In genomic region chr2:15693926-15694588, GRCh38 we compare ENCODE assay signal across 19 cellular contexts.
DNase-seq lines count a peak whose midpoint lies in the region; ATAC-seq, FAIRE-seq and TF ChIP-seq lines count a peak whose summit lies in the region.
"Had no signal": no experiment of that assay in that cellular context is flagged by ENCODE, and none has a peak within 500 bp of the region (broad histone marks: within the 10 kb centered on the region; RNA-seq: fewer than 3 reads in every experiment).

No MANE protein-coding gene starts in this region.

- TF ChIP-seq CTCF in glutamatergic neuron (IDR thresholded peaks at IDR 0.05; ENCODE audit: partially characterized antibody, unreplicated experiment) (no peak), pancreas (IDR thresholded peaks at IDR 0.05) (no peak), Caco-2 (IDR thresholded peaks at IDR 0.05; ENCODE audit: insufficient read depth in 1 of 2, low read depth in 1 of 2, low read length in 1 of 2, severe bottlenecking in 1 of 2, unreplicated experiment in 1 of 2) (no peak)

- H3K4me1 Mint-ChIP-seq in glutamatergic neuron (ENCODE audit: low read depth, unreplicated experiment) (peaks cover 28% of the 10 kb centered on the region), Caco-2 (ENCODE audit: low read depth, unreplicated experiment) (no peaks in the 10 kb centered on the region)

- peaks cover 2% of the 10 kb centered on the region for H3K27me3 Mint-ChIP-seq in glutamatergic neuron (ENCODE audit: unreplicated experiment)
- H3K27me3 Mint-ChIP-seq in Caco-2 (ENCODE audit: insufficient read depth, unreplicated experiment), result no peaks in the 10 kb centered on the region

- FAIRE-seq in pancreas (lab: Jason Lieb, UNC), result no peak

- H3K27ac Mint-ChIP-seq in glutamatergic neuron (ENCODE audit: unreplicated experiment) (peak overlapping the region; percentile 86), Caco-2 (ENCODE audit: unreplicated experiment) (no peak overlapping the region)
- H3K27ac Mint-ChIP-seq: HFFc6 had no signal

- no peak overlapping the region for H3K27ac ChIP-seq in pancreas
- H3K27ac ChIP-seq: KMS-11 had no signal

- BruUV-seq in Caco-2 (replicated peaks; lab: Mats Ljungman, UMichigan), result no TSS peak

- H3K4me3 ChIP-seq in H7 (ENCODE audit: insufficient read depth, low read depth, low read length) (no peak overlapping the region), pancreas (no peak overlapping the region), Caco-2 (ENCODE audit: low read depth, low read length) (no peak overlapping the region)

- CTCF ChIA-PET in Caco-2 (lab: Charles Lee), result no interaction called here

- H3K9me3 Mint-ChIP-seq in glutamatergic neuron (ENCODE audit: unreplicated experiment) (peaks cover 4% of the 10 kb centered on the region), Caco-2 (ENCODE audit: unreplicated experiment) (no peaks in the 10 kb centered on the region)

- H3K36me3 ChIP-seq in H7 (replicated peaks; ENCODE audit: control insufficient read depth, insufficient read depth, low read length) (no peaks in the 10 kb centered on the region), pancreas (no peaks in the 10 kb centered on the region), Caco-2 (ENCODE audit: control insufficient read depth, insufficient read depth, low read length) (no peaks in the 10 kb centered on the region)

- H3K36me3 Mint-ChIP-seq in glutamatergic neuron (ENCODE audit: unreplicated experiment) (no peaks in the 10 kb centered on the region), Caco-2 (ENCODE audit: insufficient read depth, unreplicated experiment) (no peaks in the 10 kb centered on the region)

- H3K4me3 Mint-ChIP-seq in glutamatergic neuron (ENCODE audit: unreplicated experiment) (peak overlapping the region; percentile 70), Caco-2 (ENCODE audit: unreplicated experiment) (no peak overlapping the region)
- H3K4me3 Mint-ChIP-seq: HFFc6 had no signal

- peak; percentile 61 for DNase-seq in H7
- peak; percentile 43 for DNase-seq in NCI-H524 treated with DMSO at 0.1 percent for 48 hours (lab: John Stamatoyannopoulos, UW)
- peak; percentile 71 for DNase-seq in glutamatergic neuron
- DNase-seq in sciatic nerve (ENCODE audit: low spot score), result no peak
- DNase-seq in pancreas, result no peak
- no peak for DNase-seq in AG08395 (ENCODE audit: low spot score)
- DNase-seq in Caco-2, result no peak
- DNase-seq: ACHN, AML-193, HFFc6, NCI-H1105, NCI-H1694, NCI-H2081 treated with DMSO at 0.1 percent for 48 hours, NCI-H2227 treated with DMSO at 0.1 percent for 48 hours, NCI-H510A treated with DMSO at 0.1 percent for 48 hours, PC-3, RPMI8226, SHP77 treated with DMSO at 0.1 percent for 48 hours had no signal

- 62 to 67% methylated on average over 16 of the region's 16 CpGs for WGBS in pancreas, 2 donors

- POLR2A ChIA-PET in Caco-2 (lab: Charles Lee), result no interaction called here

- H3K27me3 ChIP-seq in H7 (ENCODE audit: control insufficient read depth, insufficient read depth, low read length) (no peaks in the 10 kb centered on the region), pancreas (no peaks in the 10 kb centered on the region), Caco-2 (replicated peaks; ENCODE audit: control insufficient read depth, insufficient read depth, low read length) (no peaks in the 10 kb centered on the region)

- intact Hi-C loops in sciatic nerve (cut with DNase I), result no loop called here
- intact Hi-C loops in pancreas (cut with DNase I), result no loop called here
- intact Hi-C loops in Caco-2 (cut with micrococcal nuclease; ENCODE audit: unreplicated experiment), result no loop called here

- ATAC-seq in sciatic nerve, result peak; percentile 48
- no peak for ATAC-seq in pancreas
- ATAC-seq: PC-3 had no signal

- H3K9me3 ChIP-seq in pancreas (no peaks in the 10 kb centered on the region), Caco-2 (no peaks in the 10 kb centered on the region)

- H3K4me1 ChIP-seq in pancreas, result no peaks in the 10 kb centered on the region
- no peaks in the 10 kb centered on the region for H3K4me1 ChIP-seq in Caco-2

Comparison
In these comparisons a context has a peak if more than half of its experiments do, and no peak if none do; other contexts are left out.
1. DNase-seq: peak in H7 (single experiment), NCI-H524 treated with DMSO at 0.1 percent for 48 hours (single experiment) and glutamatergic neuron (single experiment); none in sciatic nerve (single experiment), pancreas (0 of 6), AG08395 (single experiment) and Caco-2 (0 of 2).